In the genomic region with DNA sequence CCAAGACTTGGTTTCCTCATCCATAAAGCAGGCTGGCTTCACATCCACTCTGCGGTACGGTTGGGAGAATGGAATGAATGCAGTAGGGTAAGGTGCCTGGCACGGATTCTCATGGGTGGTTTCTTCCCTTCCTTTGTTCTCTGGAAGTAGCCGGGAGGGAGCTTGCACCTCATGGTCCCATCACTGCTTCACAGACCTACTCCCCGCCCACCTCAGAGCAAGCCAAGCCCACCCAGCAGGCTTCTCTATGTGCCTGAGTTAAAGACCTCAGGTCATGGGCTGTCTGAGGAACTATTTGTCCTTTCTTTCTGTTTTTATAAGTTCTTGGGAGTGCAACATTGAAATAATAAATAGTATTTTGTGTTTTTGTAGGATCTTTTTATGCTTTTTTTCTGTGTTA, we compare ENCODE assay signal across 14 cellular contexts. TPM values are rescaled to one million over a fixed set of nuclear protein-coding genes. Genes with fewer than 3 reads are reported as not detected.
DNase-seq lines count a peak whose midpoint lies in the region; ATAC-seq and TF ChIP-seq lines count a peak whose summit lies in the region.
"Had no signal": no experiment of that assay in that cellular context is flagged by ENCODE, and none has a peak within 500 bp of the region (broad histone marks: within the 10 kb centered on the region; RNA-seq: fewer than 3 reads in every experiment).

No MANE protein-coding gene starts in this region.

- H3K36me3 ChIP-seq in neural progenitor cell (no peaks in the 10 kb centered on the region), tibial nerve (no peaks in the 10 kb centered on the region)

- no peaks in the 10 kb centered on the region for H3K9me3 ChIP-seq in neural progenitor cell (ENCODE audit: low read depth)
- H3K9me3 ChIP-seq in tibial nerve: no peaks in the 10 kb centered on the region

- H3K4me1 ChIP-seq in neural progenitor cell (peaks cover 16% of the 10 kb centered on the region), tibial nerve (peaks cover 0 to 45% (median 7%) of the 10 kb centered on the region in 4 donors)

- peaks cover 9% of the 10 kb centered on the region for H3F3A ChIP-seq in neural progenitor cell (ENCODE audit: low read depth)

- H3K4me3 Mint-ChIP-seq in chondrocyte (ENCODE audit: unreplicated experiment) (no peak overlapping the region), neural progenitor cell (no peak overlapping the region)
- H3K4me3 Mint-ChIP-seq: CD14-positive monocyte; CD8-positive, alpha-beta T cell had no signal

- TF ChIP-seq EP300 in tibial nerve (IDR thresholded peaks at IDR 0.05): peak in 1 of 2 donors; percentile 59

- H3K36me3 Mint-ChIP-seq in chondrocyte (ENCODE audit: low read depth) (peaks cover 4% of the 10 kb centered on the region), neural progenitor cell (peaks cover 10% of the 10 kb centered on the region)
- H3K36me3 Mint-ChIP-seq: CD8-positive, alpha-beta T cell had no signal

- peak overlapping the region; percentile 68 for H3K27ac Mint-ChIP-seq in chondrocyte (ENCODE audit: unreplicated experiment)
- no peak overlapping the region for H3K27ac Mint-ChIP-seq in neural progenitor cell
- H3K27ac Mint-ChIP-seq: CD8-positive, alpha-beta T cell had no signal

- H3K27ac ChIP-seq in neural progenitor cell (no peak overlapping the region), tibial nerve (peak overlapping the region in 2 of 4 donors; percentile 19 to 83)
- H3K27ac ChIP-seq: 22Rv1, HL-60 had no signal

- H3K4me3 ChIP-seq in neural progenitor cell (no peak overlapping the region), tibial nerve (no peak overlapping the region)
- H3K4me3 ChIP-seq: K562 had no signal

- no peak overlapping the region for H3K4me2 ChIP-seq in neural progenitor cell

- ATAC-seq in HG02981 (IDR thresholded peaks at IDR 0.05; ENCODE audit: unreplicated experiment): no peak
- ATAC-seq: CD8-positive, alpha-beta T cell; K562 had no signal

- H2AFZ ChIP-seq in neural progenitor cell (replicated peaks): peak overlapping the region; percentile 4

- no peak for TF ChIP-seq POLR2A in tibial nerve (IDR thresholded peaks at IDR 0.05)

- no peak overlapping the region for H3K9ac ChIP-seq in neural progenitor cell

- DNase-seq in ELF-1 (ENCODE audit: low read depth, low spot score) (peak; percentile 28), chondrocyte (ENCODE audit: low spot score) (no peak), neural progenitor cell (ENCODE audit: low spot score) (no peak), tibial nerve (ENCODE audit: low spot score in 2 of 2) (peak; percentile 72 to 74), anterior cingulate cortex (lab: John Stamatoyannopoulos, UW) (no peak), hippocampal formation (lab: John Stamatoyannopoulos, UW) (no peak)
- DNase-seq: CD8-positive, alpha-beta T cell; COR-L47 had no signal

- WGBS in tibial nerve, 2 donors: 41 to 45% methylated on average over 5 of the region's 5 CpGs

- H3K4me1 Mint-ChIP-seq in chondrocyte (ENCODE audit: low read depth) (peaks cover 40% of the 10 kb centered on the region), neural progenitor cell (peaks cover 41% of the 10 kb centered on the region)
- H3K4me1 Mint-ChIP-seq: CD14-positive monocyte had no signal

- TF ChIP-seq CTCF in chondrocyte (IDR thresholded peaks at IDR 0.05): no peak
- TF ChIP-seq CTCF in neural progenitor cell (IDR thresholded peaks at IDR 0.05): no peak
- TF ChIP-seq CTCF in tibial nerve (IDR thresholded peaks at IDR 0.05): no peak

- no peaks in the 10 kb centered on the region for H3K9me3 Mint-ChIP-seq in chondrocyte (ENCODE audit: low read depth)
- peaks cover 16% of the 10 kb centered on the region for H3K9me3 Mint-ChIP-seq in neural progenitor cell
- H3K9me3 Mint-ChIP-seq: CD8-positive, alpha-beta T cell had no signal

- H3K27me3 ChIP-seq in neural progenitor cell (no peaks in the 10 kb centered on the region), tibial nerve (peaks cover 0 to 32% of the 10 kb centered on the region in 2 donors)

- no peaks in the 10 kb centered on the region for H3K79me2 ChIP-seq in neural progenitor cell (ENCODE audit: low read depth)

- H3K27me3 Mint-ChIP-seq in chondrocyte (ENCODE audit: low read depth): peaks cover 24% of the 10 kb centered on the region
- H3K27me3 Mint-ChIP-seq in neural progenitor cell (ENCODE audit: insufficient read depth, low read depth): peaks cover 20% of the 10 kb centered on the region

- H4K20me1 ChIP-seq in neural progenitor cell (ENCODE audit: low read depth): no peaks in the 10 kb centered on the region

RNA-seq across cellular contexts. Expression of a gene that starts 3.5 kb away (rescaled TPM):
- total RNA-seq in chondrocyte (not detected in 3 replicates), neural progenitor cell (ENCODE audit: low replicate concordance) (not detected in 2 replicates), tibial nerve (10 to 100 TPM in 1 of 4 donors, 1 to 10 TPM in 3; 2.9 to 22.3 (median 5.6) TPM)
- total RNA-seq: CD8-positive, alpha-beta T cell; K562 had no signal

RNA-seq across cellular contexts. Expression of a gene that starts 48.9 kb away (rescaled TPM):
- total RNA-seq in chondrocyte: not detected in 3 replicates
- not detected in 2 replicates for total RNA-seq in neural progenitor cell (ENCODE audit: low replicate concordance)
- total RNA-seq in tibial nerve: 10 to 100 TPM in 3 of 4 donors, 1 to 10 TPM in 1; 5.7 to 16.6 (median 12.2) TPM
- total RNA-seq: A673; CD8-positive, alpha-beta T cell; K562 had no signal

Comparison
In these comparisons a context has a peak if more than half of its experiments do, and no peak if none do; other contexts are left out.
1. DNase-seq: peak in ELF-1 (single experiment) and tibial nerve (2 of 2); none in chondrocyte (single experiment), neural progenitor cell (single experiment), anterior cingulate cortex (0 of 58) and hippocampal formation (0 of 2).